In genomic region chr2:197498937-197499593, GRCh38 we compare ENCODE assay signal across 8 cellular contexts. TPM values are rescaled to one million over a fixed set of nuclear protein-coding genes. Genes with fewer than 3 reads are reported as not detected.
DNase-seq lines count a peak whose midpoint lies in the region; ATAC-seq lines count a peak whose summit lies in the region.

No MANE protein-coding gene starts in this region.

- 0 to 1% methylated on average over 38 to 46 of the region's 46 CpGs for WGBS in esophagus, 2 donors

- H3K9me3 ChIP-seq in esophagus (ENCODE audit: control insufficient read depth in 2 of 2, insufficient read depth in 1 of 2, low read depth in 1 of 2, low read length in 1 of 2) (no peaks in the 10 kb centered on the region), mucosa of rectum (ENCODE audit: control insufficient read depth in 2 of 2, low read length in 2 of 2) (no peaks in the 10 kb centered on the region)

- H3K4me1 Mint-ChIP-seq in activated T-cell treated with anti-CD3 and anti-CD28 coated beads, Interleukin-2, amount 50 U/mL, for 24 hours (ENCODE audit: low read depth) = peaks cover 53% of the 10 kb centered on the region

- H3K9me3 Mint-ChIP-seq in activated T-cell treated with anti-CD3 and anti-CD28 coated beads, Interleukin-2, amount 50 U/mL, for 24 hours = no peaks in the 10 kb centered on the region

- peak overlapping the region; percentile 92 to 97 for H3K9ac ChIP-seq in mucosa of rectum (ENCODE audit: low read depth in 1 of 2, low read length in 2 of 2)

- H3K36me3 ChIP-seq in esophagus (ENCODE audit: control insufficient read depth in 2 of 2, insufficient read depth in 2 of 2, low read length in 1 of 2) = peaks cover 2 to 5% of the 10 kb centered on the region in 2 donors
- peaks cover 36 to 41% of the 10 kb centered on the region in 2 donors for H3K36me3 ChIP-seq in mucosa of rectum (ENCODE audit: control insufficient read depth in 2 of 2, insufficient read depth in 2 of 2, low read length in 2 of 2)

- H3K4me3 ChIP-seq in esophagus (ENCODE audit: low read depth in 1 of 2, low read length in 2 of 2) = peak overlapping the region; percentile 76 to 95
- peak overlapping the region; percentile 82 to 93 for H3K4me3 ChIP-seq in mucosa of rectum (ENCODE audit: low read length in 2 of 2)

- peak; percentile 25 for ATAC-seq in HG02943 (IDR thresholded peaks at IDR 0.05; ENCODE audit: low read depth, unreplicated experiment)

- DNase-seq in NCI-H345 (lab: John Stamatoyannopoulos, UW) = peak; percentile 59
- DNase-seq in NCI-H345 treated with DMSO at 0.1 percent for 48 hours (lab: John Stamatoyannopoulos, UW; ENCODE audit: unreplicated experiment) = no peak
- peak; percentile 68 for DNase-seq in NCI-H69 (lab: John Stamatoyannopoulos, UW)
- DNase-seq in activated T-cell treated with anti-CD3 and anti-CD28 coated beads, Interleukin-2, amount 50 U/mL, for 24 hours = peak; percentile 74
- DNase-seq in stimulated activated CD8-positive, alpha-beta memory T cell treated with anti-CD3 and anti-CD28 coated beads, Interleukin-4, amount 100 ng/mL, for 48 hours = peak; percentile 64

- H3K27ac Mint-ChIP-seq in activated T-cell treated with anti-CD3 and anti-CD28 coated beads, Interleukin-2, amount 50 U/mL, for 24 hours = peak overlapping the region; percentile 97

- no peaks in the 10 kb centered on the region for H3K4me1 ChIP-seq in esophagus (ENCODE audit: control insufficient read depth in 2 of 2, insufficient read depth in 2 of 2, low read length in 1 of 2)
- H3K4me1 ChIP-seq in mucosa of rectum (ENCODE audit: control insufficient read depth in 2 of 2, insufficient read depth in 2 of 2, low read length in 2 of 2) = peaks cover 17 to 20% of the 10 kb centered on the region in 2 donors

- no peaks in the 10 kb centered on the region for H3K27me3 Mint-ChIP-seq in activated T-cell treated with anti-CD3 and anti-CD28 coated beads, Interleukin-2, amount 50 U/mL, for 24 hours

- H3K27ac ChIP-seq in esophagus (ENCODE audit: low read depth in 2 of 2, low read length in 1 of 2) = peak overlapping the region; percentile 94 to 98
- peak overlapping the region; percentile 95 to 97 for H3K27ac ChIP-seq in mucosa of rectum (ENCODE audit: low read depth in 2 of 2, low read length in 2 of 2)

- peaks cover 95% of the 10 kb centered on the region for H3K36me3 Mint-ChIP-seq in activated T-cell treated with anti-CD3 and anti-CD28 coated beads, Interleukin-2, amount 50 U/mL, for 24 hours (ENCODE audit: low read depth)

- H3K27me3 ChIP-seq in esophagus (ENCODE audit: control insufficient read depth in 1 of 2, insufficient read depth in 2 of 2, low read length in 2 of 2) (no peaks in the 10 kb centered on the region), mucosa of rectum (ENCODE audit: control insufficient read depth in 2 of 2, insufficient read depth in 2 of 2, low read length in 2 of 2) (no peaks in the 10 kb centered on the region)

- H3K4me3 Mint-ChIP-seq in activated T-cell treated with anti-CD3 and anti-CD28 coated beads, Interleukin-2, amount 50 U/mL, for 24 hours = peak overlapping the region; percentile 97

RNA-seq across cellular contexts. Expression of gene HSPD1, which starts 0.6 kb away (rescaled TPM):
- 100 to 1,000 TPM in 1 of 2 donors, 10 to 100 TPM in 1; 75.0 to 120 TPM for polyA plus RNA-seq in esophagus

RNA-seq across cellular contexts. Expression of gene HSPE1, which starts 1.1 kb away (rescaled TPM):
- 100 to 1,000 TPM; 149 to 216 TPM for polyA plus RNA-seq in esophagus

RNA-seq across cellular contexts. Expression of gene MOB4, which starts 16.8 kb away (rescaled TPM):
- polyA plus RNA-seq in esophagus = 10 to 100 TPM; 26.4 to 33.2 TPM

RNA-seq across cellular contexts. Expression of gene COQ10B, which starts 45.7 kb away (rescaled TPM):
- 10 to 100 TPM; 10.6 to 12.0 TPM for polyA plus RNA-seq in esophagus
